In the genomic region with DNA sequence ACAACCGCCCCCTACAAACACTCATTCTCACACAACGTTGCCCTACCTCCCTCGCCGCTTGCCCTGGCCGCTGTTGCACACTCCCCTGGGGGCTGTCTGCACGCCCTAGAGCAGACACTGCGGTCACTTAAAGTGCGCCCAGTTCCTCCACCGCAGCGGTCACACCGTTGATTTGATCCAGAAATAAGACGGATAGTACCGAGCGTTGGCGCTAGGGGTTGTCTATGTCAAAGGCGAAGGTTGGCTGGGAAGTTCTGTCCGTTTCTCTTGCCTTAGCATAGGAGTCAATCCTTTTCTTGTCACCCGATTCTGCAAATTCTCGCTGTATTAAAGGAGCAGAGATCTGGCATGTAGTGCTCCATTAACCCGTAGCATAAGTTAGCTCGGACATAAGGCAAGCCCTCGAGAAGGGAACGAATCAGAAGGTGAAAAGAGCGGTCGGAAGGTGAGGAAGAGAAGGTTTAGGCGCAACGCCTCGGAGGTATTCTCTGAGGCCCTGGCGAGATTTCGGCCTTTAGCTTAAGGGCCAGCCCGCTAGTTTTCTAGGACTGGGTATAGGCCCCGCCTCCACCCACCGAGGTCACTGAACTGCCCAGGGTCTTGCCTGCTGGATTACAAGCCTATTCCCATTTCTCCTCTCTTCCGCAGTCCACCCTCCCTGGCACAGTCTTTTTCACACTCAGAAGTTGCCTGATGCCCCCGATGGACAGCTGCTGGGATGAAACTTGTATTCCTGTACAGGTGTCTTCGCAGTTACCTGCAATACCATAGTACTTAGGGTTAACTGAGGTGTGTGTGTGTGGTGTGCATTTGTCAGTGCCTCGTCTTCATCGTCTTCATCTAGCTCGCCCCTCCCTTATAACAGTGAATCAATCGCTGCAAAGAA, we compare ENCODE assay signal across 13 cellular contexts. TPM values are rescaled to one million over a fixed set of nuclear protein-coding genes. Genes with fewer than 3 reads are reported as not detected.
DNase-seq lines count a peak whose midpoint lies in the region; ATAC-seq, FAIRE-seq and TF ChIP-seq lines count a peak whose summit lies in the region.
"Had no signal": no experiment of that assay in that cellular context is flagged by ENCODE, and none has a peak within 500 bp of the region (broad histone marks: within the 10 kb centered on the region; RNA-seq: fewer than 3 reads in every experiment).

No MANE protein-coding gene starts in this region.

- no peak overlapping the region for H3K9ac ChIP-seq in DND-41 (ENCODE audit: low read depth, low read length)

- H3K4me1 ChIP-seq in DND-41 (ENCODE audit: insufficient read depth, low read length) (no peaks in the 10 kb centered on the region), ectodermal cell (ENCODE audit: control insufficient read depth, insufficient read depth, low read length) (peaks cover 19% of the 10 kb centered on the region)

- no peak for FAIRE-seq in GM12892 (lab: Jason Lieb, UNC)

- no peaks in the 10 kb centered on the region for H4K20me1 ChIP-seq in DND-41 (ENCODE audit: insufficient read depth, low read length)

- POLR2A ChIA-PET in naive thymus-derived CD8-positive, alpha-beta T cell (lab: Charles Lee), result no interaction called here

- H3K4me3 ChIP-seq in DND-41 (ENCODE audit: low read depth in 1 of 2, low read length in 2 of 2), result no peak overlapping the region
- peak overlapping the region; percentile 32 for H3K4me3 ChIP-seq in ectodermal cell (ENCODE audit: insufficient read depth, low read depth, low read length)
- H3K4me3 ChIP-seq: left lung, SK-N-MC had no signal

- H3K27me3 ChIP-seq in DND-41 (ENCODE audit: insufficient read depth, low read length, poor library complexity), result no peaks in the 10 kb centered on the region
- H3K27me3 ChIP-seq in ectodermal cell (ENCODE audit: control insufficient read depth, insufficient read depth, low read length, poor library complexity, severe bottlenecking), result peaks cover 74% of the 10 kb centered on the region

- DNase-seq in DND-41 (no peak), NCI-H1436 (lab: John Stamatoyannopoulos, UW) (no peak), GM12892 (ENCODE audit: insufficient read length) (no peak), NCI-H345 treated with DMSO at 0.1 percent for 48 hours (lab: John Stamatoyannopoulos, UW; ENCODE audit: unreplicated experiment) (no peak)
- DNase-seq in naive thymus-derived CD8-positive, alpha-beta T cell, result no peak
- DNase-seq: activated T-cell treated with anti-CD3 and anti-CD28 coated beads, Interleukin-2, amount 50 U/mL, for 1 hour; left lung; stimulated activated CD4-positive, alpha-beta T cell treated with anti-CD3 and anti-CD28 coated beads, Interleukin-15, amount 100 ng/mL, for 24 hours had no signal

- no peak overlapping the region for H3K4me2 ChIP-seq in DND-41 (ENCODE audit: insufficient read depth, low read length)

- no peak for TF ChIP-seq POLR2A in GM12892 (IDR thresholded peaks at IDR 0.05; ENCODE audit: low read depth, low read length)

- H3K79me2 ChIP-seq in DND-41 (ENCODE audit: insufficient read depth, low read length), result no peaks in the 10 kb centered on the region

- no peak overlapping the region for H2AFZ ChIP-seq in DND-41 (ENCODE audit: low read depth, low read length)

- H3K9me3 ChIP-seq in DND-41 (ENCODE audit: insufficient read depth, low read length, severe bottlenecking) (peaks cover 3% of the 10 kb centered on the region), ectodermal cell (ENCODE audit: control insufficient read depth, low read length) (no peaks in the 10 kb centered on the region)
- H3K9me3 ChIP-seq: left lung had no signal

- peak overlapping the region in 2 of 3 donors; percentile 53 to 83 for H3K27ac Mint-ChIP-seq in IgD-negative memory B cell
- H3K27ac Mint-ChIP-seq in naive thymus-derived CD8-positive, alpha-beta T cell, result peak overlapping the region in 1 of 10 donors; percentile 51

- 11 to 12% methylated on average over 39 to 40 of the region's 40 CpGs for WGBS in ectodermal cell, 2 experiments

- H3K9me3 Mint-ChIP-seq in IgD-negative memory B cell, result peaks cover 2 to 3% (median 3%) of the 10 kb centered on the region in 3 donors
- H3K9me3 Mint-ChIP-seq in naive thymus-derived CD8-positive, alpha-beta T cell, result peaks cover 0 to 23% (median 17%) of the 10 kb centered on the region in 9 donors

- H3K27me3 Mint-ChIP-seq in IgD-negative memory B cell, result peaks cover 51% of the 10 kb centered on the region
- peaks cover 37 to 81% (median 61%) of the 10 kb centered on the region in 5 donors for H3K27me3 Mint-ChIP-seq in naive thymus-derived CD8-positive, alpha-beta T cell

- no peak for ATAC-seq in DND-41 (ENCODE audit: insufficient read depth, low read depth)
- ATAC-seq in naive thymus-derived CD8-positive, alpha-beta T cell, result no peak
- ATAC-seq in GM19023 (IDR thresholded peaks at IDR 0.05; ENCODE audit: unreplicated experiment), result no peak
- ATAC-seq: left lung had no signal

- TF ChIP-seq CTCF in DND-41 (IDR thresholded peaks at IDR 0.05; ENCODE audit: borderline replicate concordance, extremely low read depth, low read length, poor library complexity, severe bottlenecking), result peak; percentile 5

- peak overlapping the region in 2 of 4 donors; percentile 19 to 83 for H3K4me3 Mint-ChIP-seq in IgD-negative memory B cell
- peak overlapping the region in 6 of 10 donors; percentile 14 to 49 (median 26) for H3K4me3 Mint-ChIP-seq in naive thymus-derived CD8-positive, alpha-beta T cell

- H3K4me1 Mint-ChIP-seq in IgD-negative memory B cell, result peaks cover 4 to 7% (median 5%) of the 10 kb centered on the region in 3 donors
- H3K4me1 Mint-ChIP-seq in naive thymus-derived CD8-positive, alpha-beta T cell, result peaks cover 10 to 25% (median 14%) of the 10 kb centered on the region in 4 donors

- no peaks in the 10 kb centered on the region for H3K36me3 Mint-ChIP-seq in IgD-negative memory B cell
- H3K36me3 Mint-ChIP-seq in naive thymus-derived CD8-positive, alpha-beta T cell, result peaks cover 4 to 17% (median 6%) of the 10 kb centered on the region in 3 donors

- H3K36me3 ChIP-seq in DND-41 (ENCODE audit: insufficient read depth, low read length) (no peaks in the 10 kb centered on the region), ectodermal cell (ENCODE audit: control insufficient read depth, insufficient read depth, low read length) (no peaks in the 10 kb centered on the region)
- H3K36me3 ChIP-seq: left lung had no signal

- H3K27ac ChIP-seq in DND-41 (ENCODE audit: low read length) (no peak overlapping the region), ectodermal cell (ENCODE audit: insufficient read depth, low read depth, low read length, poor library complexity, severe bottlenecking) (no peak overlapping the region)
- H3K27ac ChIP-seq: left lung, SK-N-MC had no signal

RNA-seq across cellular contexts. Expression of gene NXPH1, which starts 10.7 kb away (rescaled TPM):
- polyA plus RNA-seq in IgD-negative memory B cell, result not detected
- polyA plus RNA-seq in ectodermal cell (2013, experiment 1 of 4), result not detected
- not detected for polyA plus RNA-seq in ectodermal cell (2013, experiment 2 of 4)
- polyA plus RNA-seq in ectodermal cell (2013, experiment 3 of 4), result not detected
- not detected for polyA plus RNA-seq in ectodermal cell (2013, experiment 4 of 4)
- not detected for total RNA-seq in naive thymus-derived CD8-positive, alpha-beta T cell
- not detected for polyA plus RNA-seq in naive thymus-derived CD8-positive, alpha-beta T cell
- polyA plus RNA-seq in GM12892 (2012; ENCODE audit: missing spikeins), result not detected
- total RNA-seq: dermis microvascular lymphatic vessel endothelial cell, left lung had no signal
